ENCODE assay signal across 9 cellular contexts in genomic region chr19:10752237-10752912, GRCh38. TPM values are rescaled to one million over a fixed set of nuclear protein-coding genes. Genes with fewer than 3 reads are reported as not detected.
DNase-seq lines count a peak whose midpoint lies in the region; ATAC-seq and TF ChIP-seq lines count a peak whose summit lies in the region.
"Had no signal": no experiment of that assay in that cellular context is flagged by ENCODE, and none has a peak within 500 bp of the region (broad histone marks: within the 10 kb centered on the region; RNA-seq: fewer than 3 reads in every experiment).

No MANE protein-coding gene starts in this region.

- H3K4me1 ChIP-seq in GM23338 (ENCODE audit: insufficient read depth) (peaks cover 10% of the 10 kb centered on the region), psoas muscle (peaks cover 37% of the 10 kb centered on the region)

- H2AFZ ChIP-seq in GM23338, result no peak overlapping the region

- H3K36me3 Mint-ChIP-seq in GM23338 (ENCODE audit: low read depth), result no peaks in the 10 kb centered on the region; the same call in 2 of the 3 replicates
- no peaks in the 10 kb centered on the region for H3K36me3 Mint-ChIP-seq in immature natural killer cell

- H3K27ac Mint-ChIP-seq in GM23338, result peak overlapping the region; percentile 56
- H3K27ac Mint-ChIP-seq in immature natural killer cell, result peak overlapping the region; percentile 78 to 98 (median 94)

- H3K4me2 ChIP-seq in GM23338, result no peak overlapping the region

- intact Hi-C loops in psoas muscle (cut with DNase I), result no loop called here

- no peak for TF ChIP-seq CTCF in GM23338 (conservative IDR thresholded peaks at IDR 0.05; ENCODE audit: low read depth in 2 of 2)
- no peak for TF ChIP-seq CTCF in psoas muscle (IDR thresholded peaks at IDR 0.05)

- H3K27ac ChIP-seq in GM23338 (ENCODE audit: low read depth) (peak overlapping the region; percentile 74; the same call in 1 of the 2 replicates), angular gyrus (ENCODE audit: low read depth, low read length) (peak overlapping the region; percentile 98), psoas muscle (peak overlapping the region; percentile 15)

- peaks cover 15% of the 10 kb centered on the region for H3K27me3 Mint-ChIP-seq in GM23338 (ENCODE audit: insufficient read depth, low read depth, poor library complexity)
- H3K27me3 Mint-ChIP-seq in immature natural killer cell (ENCODE audit: low read depth in 3 of 3), result peaks cover 0 to 9% (median 3%) of the 10 kb centered on the region in 3 donors

- H3K9me3 ChIP-seq in psoas muscle, result no peaks in the 10 kb centered on the region

- peaks cover 75% of the 10 kb centered on the region for H3K79me2 ChIP-seq in GM23338 (replicated peaks; ENCODE audit: insufficient read depth)

- H3K36me3 ChIP-seq in GM23338 (ENCODE audit: insufficient read depth), result no peaks in the 10 kb centered on the region; the same call in 1 of the 2 replicates
- no peaks in the 10 kb centered on the region for H3K36me3 ChIP-seq in psoas muscle (ENCODE audit: insufficient read depth in 1 of 2, low read depth in 1 of 2)

- peaks cover 35% of the 10 kb centered on the region for H4K20me1 ChIP-seq in GM23338 (replicated peaks; ENCODE audit: insufficient read depth)

- ATAC-seq in GM23338 (no peak), psoas muscle (no peak), HG03039 (IDR thresholded peaks at IDR 0.05; ENCODE audit: unreplicated experiment) (no peak), GM21737 (IDR thresholded peaks at IDR 0.05; ENCODE audit: unreplicated experiment) (no peak)

- H3K9me2 ChIP-seq in GM23338 (ENCODE audit: insufficient read depth), result no peaks in the 10 kb centered on the region

- peaks cover 9% of the 10 kb centered on the region; the same call in 1 of the 2 replicates for H3F3A ChIP-seq in GM23338 (replicated peaks; ENCODE audit: low read depth)

- H3K4me1 Mint-ChIP-seq in GM23338 (peaks cover 40% of the 10 kb centered on the region), immature natural killer cell (peaks cover 87 to 91% of the 10 kb centered on the region in 2 donors)

- no peak for DNase-seq in GM23338 (ENCODE audit: low spot score)
- DNase-seq in immature natural killer cell, result no peak
- no peak for DNase-seq in psoas muscle
- DNase-seq in COLO829 (ENCODE audit: low spot score), result no peak
- no peak for DNase-seq in stimulated activated CD8-positive, alpha-beta memory T cell treated with anti-CD3 and anti-CD28 coated beads, Interleukin-4, amount 100 ng/mL, for 48 hours
- DNase-seq: NCI-H748 treated with DMSO at 0.1 percent for 48 hours had no signal

- no peaks in the 10 kb centered on the region for H3K27me3 ChIP-seq in GM23338 (ENCODE audit: insufficient read depth)
- H3K27me3 ChIP-seq in psoas muscle (ENCODE audit: insufficient read depth in 3 of 3, low read length in 2 of 3), result no peaks in the 10 kb centered on the region

- H3K4me3 ChIP-seq in GM23338 (no peak overlapping the region), psoas muscle (no peak overlapping the region)

- no peaks in the 10 kb centered on the region; the same call in 2 of the 3 replicates for H3K9me3 Mint-ChIP-seq in GM23338
- H3K9me3 Mint-ChIP-seq in immature natural killer cell, result no peaks in the 10 kb centered on the region

- H3K4me3 Mint-ChIP-seq in GM23338 (no peak overlapping the region), immature natural killer cell (peak overlapping the region in 1 of 5 donors; percentile 7)

- WGBS in psoas muscle, 3 donors, result 89 to 95% (median 93%) methylated on average over 8 of the region's 8 CpGs

TF ChIP-seq in GM23338, 12 proteins besides CTCF, POLR2A, EP300 and RAD21 (continues in another document):
- no peak for TF ChIP-seq ETS1 (IDR thresholded peaks at IDR 0.05)
- no peak for TF ChIP-seq CREB1 (CRISPR knock-in tag; IDR thresholded peaks at IDR 0.05; ENCODE audit: low read depth)
- no peak for TF ChIP-seq ZNF114 (CRISPR knock-in tag; IDR thresholded peaks at IDR 0.05)
- no peak for TF ChIP-seq EZH2phosphoT487 (IDR thresholded peaks at IDR 0.05; ENCODE audit: unreplicated experiment)
- TF ChIP-seq ZNF462 (CRISPR knock-in tag; IDR thresholded peaks at IDR 0.05), result no peak
- no peak for TF ChIP-seq POLR2AphosphoS5 (IDR thresholded peaks at IDR 0.05; ENCODE audit: low read depth)
- TF ChIP-seq EZH2 (IDR thresholded peaks at IDR 0.05; ENCODE audit: low read depth, unreplicated experiment), result no peak
- TF ChIP-seq NANOG (IDR thresholded peaks at IDR 0.05; ENCODE audit: borderline replicate concordance), result no peak

RNA-seq across cellular contexts. Expression of gene DNM2, which starts 34.5 kb away (rescaled TPM):
- 107 and 138 TPM in 2 replicates for total RNA-seq in GM23338 (2014; rRNA removed; shearing (Covaris generic))
- polyA plus RNA-seq in GM23338 (2016; fragmentation: Nextera tagmentation; extraction: Ambion mirVana) (40.0 and 40.7 TPM in 2 replicates), immature natural killer cell (100 to 1,000 TPM in 1 of 3 donors, 10 to 100 TPM in 2; 62.9 to 170 (median 92.7) TPM), psoas muscle (100 to 1,000 TPM in 1 of 3 donors, 10 to 100 TPM in 2; 70.6 to 149 (median 74.1) TPM)
- total RNA-seq in psoas muscle, result 100 to 1,000 TPM; 117 to 143 (median 130) TPM

RNA-seq across cellular contexts. Expression of gene QTRT1, which starts 51.1 kb away (rescaled TPM):
- total RNA-seq in GM23338 (2014; rRNA removed; shearing (Covaris generic)), result 54.5 and 61.2 TPM in 2 replicates
- polyA plus RNA-seq in GM23338 (2016; fragmentation: Nextera tagmentation; extraction: Ambion mirVana) (77.4 and 83.5 TPM in 2 replicates), immature natural killer cell (10 to 100 TPM; 25.5 to 48.1 (median 33.7) TPM), psoas muscle (10 to 100 TPM; 15.9 to 33.4 (median 28.6) TPM)
- 10 to 100 TPM; 24.7 to 28.8 (median 27.1) TPM for total RNA-seq in psoas muscle

Comparison
In these comparisons a context has a peak if more than half of its experiments do, and no peak if none do; other contexts are left out.
1. H3K27ac ChIP-seq: peak in every context shown above with its lines; median percentile 98 in angular gyrus; 74 in GM23338; 15 in psoas muscle.